10 cellular contexts compared by ENCODE assay signal in genomic region chr3:73484656-73485248, GRCh38.
DNase-seq lines count a peak whose midpoint lies in the region; ATAC-seq, FAIRE-seq and TF ChIP-seq lines count a peak whose summit lies in the region.
"Had no signal": no experiment of that assay in that cellular context is flagged by ENCODE, and none has a peak within 500 bp of the region (broad histone marks: within the 10 kb centered on the region; RNA-seq: fewer than 3 reads in every experiment).

No MANE protein-coding gene starts in this region.

- no peak overlapping the region for H2BK12ac ChIP-seq in H1 (ENCODE audit: low read depth, low read length)

- TF ChIP-seq POLR2A in GM18505 (IDR thresholded peaks at IDR 0.05; ENCODE audit: borderline replicate concordance, extremely low read depth, insufficient read depth, insufficient read length), result no peak
- TF ChIP-seq POLR2A in H1 (IDR thresholded peaks at IDR 0.05; ENCODE audit: control extremely low read depth in 1 of 2, low read depth in 2 of 2, low read length in 2 of 2), result 0 out of 3 replicates have a peak, but pooled peaks of 1 of the 2 experiments have one; percentile 34

- peak overlapping the region; percentile 37 for H4K5ac ChIP-seq in H1 (ENCODE audit: insufficient read length, low read depth, low read length)

- H3K27ac Mint-ChIP-seq in T-helper 2 cell treated with Interferon-gamma antibody and Interleukin-4, amounts not matched to agents 5 μg/mL and 100 μg/mL, for 36 hours, result no peak overlapping the region

- TF ChIP-seq CTCF in H1 (IDR thresholded peaks at IDR 0.05; ENCODE audit: control extremely low read depth in 1 of 3, insufficient read depth in 1 of 3, low read depth in 1 of 3, low read length in 3 of 3), result no peak

- H3K9ac ChIP-seq in H1 (replicated peaks in 1 of 4; ENCODE audit: extremely low read depth in 1 of 4, low read depth in 3 of 4, low read length in 3 of 4), result no peak overlapping the region

- no peaks in the 10 kb centered on the region; the same call in 1 of the 2 replicates for H3K79me1 ChIP-seq in H1 (ENCODE audit: low read depth, low read length)

- H3K4me3 Mint-ChIP-seq in T-helper 2 cell treated with Interferon-gamma antibody and Interleukin-4, amounts not matched to agents 5 μg/mL and 100 μg/mL, for 36 hours, result no peak overlapping the region

- H3K27ac ChIP-seq in H1 (ENCODE audit: low read depth, low read length), result no peak overlapping the region
- H3K27ac ChIP-seq: SJSA1 had no signal

- no peaks in the 10 kb centered on the region for H3K36me3 ChIP-seq in H1 (ENCODE audit: control insufficient read depth in 2 of 4, insufficient read depth in 4 of 4, low read length in 3 of 4)
- H3K36me3 ChIP-seq: SJSA1 had no signal

- no peak for TF ChIP-seq RAD21 in H1 (IDR thresholded peaks at IDR 0.05 in 1 of 2, conservative IDR thresholded peaks at IDR 0.05 in 1 of 2; ENCODE audit: low read depth in 2 of 2, low read length in 2 of 2)

- no peak overlapping the region for H2BK15ac ChIP-seq in H1 (ENCODE audit: low read length)

- H2AK5ac ChIP-seq in H1 (ENCODE audit: low read depth, low read length), result no peak overlapping the region

- H3K14ac ChIP-seq in H1 (ENCODE audit: insufficient read length), result no peak overlapping the region

- H3K27me3 ChIP-seq in H1 (replicated peaks in 1 of 4; ENCODE audit: control insufficient read depth in 3 of 4, extremely low read depth in 1 of 4, insufficient read depth in 3 of 4, low read length in 3 of 4), result peaks cover 0 to 1% (median 0%) of the 10 kb centered on the region in 4 experiments; a peak in 1 of 7 replicates
- H3K27me3 ChIP-seq: SJSA1 had no signal

- no peaks in the 10 kb centered on the region for H4K20me1 ChIP-seq in H1 (replicated peaks in 1 of 2; ENCODE audit: control insufficient read depth in 1 of 2, insufficient read depth in 2 of 2, low read length in 2 of 2)

- peak overlapping the region; percentile 96; the same call in 1 of the 2 replicates for H2BK20ac ChIP-seq in H1 (ENCODE audit: low read length)

- peak overlapping the region in 1 of 4 experiments; percentile 48; a peak in 2 of 8 replicates for H3K4me3 ChIP-seq in H1 (ENCODE audit: extremely low read depth in 1 of 4, insufficient read depth in 2 of 4, low read depth in 3 of 4, low read length in 4 of 4)
- H3K4me3 ChIP-seq: SJSA1 had no signal

- no peaks in the 10 kb centered on the region for H3K4me1 Mint-ChIP-seq in T-helper 2 cell treated with Interferon-gamma antibody and Interleukin-4, amounts not matched to agents 5 μg/mL and 100 μg/mL, for 36 hours (ENCODE audit: low read depth)

- no peak overlapping the region for H4K8ac ChIP-seq in H1 (ENCODE audit: extremely low read depth, insufficient read depth, low read length)

- POLR2A ChIA-PET in H1 (lab: Charles Lee; ENCODE audit: partially characterized antibody), result interaction anchor here (0.7 to 1.3 kb wide), 2 partner anchors 10 to 79 kb away, joined by 3 to 5 read pairs; no protein-coding TSS in a partner anchor

- no peak overlapping the region for H4K91ac ChIP-seq in H1 (replicated peaks; ENCODE audit: insufficient read length, low read length)

- CTCF ChIA-PET in H1 (lab: Charles Lee; ENCODE audit: partially characterized antibody), result interaction anchor here (1.0 to 4.7 kb wide), 5 partner anchors 10 to 160 kb away, joined by 3 to 21 read pairs (median 3); no protein-coding TSS in a partner anchor

- no peaks in the 10 kb centered on the region for H3K36me3 Mint-ChIP-seq in T-helper 2 cell treated with Interferon-gamma antibody and Interleukin-4, amounts not matched to agents 5 μg/mL and 100 μg/mL, for 36 hours (ENCODE audit: low read depth)

- H3K4me1 ChIP-seq in H1 (replicated peaks in 1 of 4; ENCODE audit: control insufficient read depth in 3 of 4, insufficient read depth in 4 of 4, low read length in 3 of 4), result peaks cover 10 to 23% (median 22%) of the 10 kb centered on the region in 4 experiments
- H3K4me1 ChIP-seq: SJSA1 had no signal

- no peak overlapping the region; the same call in 1 of the 2 replicates for H3K18ac ChIP-seq in H1 (ENCODE audit: extremely low read depth, low read length)

- peak; percentile 88 for ATAC-seq in GM18505 (IDR thresholded peaks at IDR 0.05; ENCODE audit: unreplicated experiment)
- ATAC-seq in GM21515 (IDR thresholded peaks at IDR 0.05; ENCODE audit: unreplicated experiment), result peak; percentile 92
- ATAC-seq in HG03159 (IDR thresholded peaks at IDR 0.05; ENCODE audit: unreplicated experiment), result peak; percentile 63

- H2BK120ac ChIP-seq in H1 (replicated peaks; ENCODE audit: low read depth, low read length), result no peak overlapping the region

- peak overlapping the region; percentile 53 to 63 for H3K4me2 ChIP-seq in H1 (ENCODE audit: insufficient read depth in 1 of 2, low read depth in 2 of 2, low read length in 2 of 2)

- peak overlapping the region; percentile 91; the same call in 1 of the 2 replicates for H2BK5ac ChIP-seq in H1 (ENCODE audit: low read depth, low read length)

- no peaks in the 10 kb centered on the region for H3K79me2 ChIP-seq in H1 (ENCODE audit: control insufficient read depth in 1 of 2, insufficient read depth in 2 of 2, low read length in 2 of 2)

- no peaks in the 10 kb centered on the region for H3K23me2 ChIP-seq in H1 (ENCODE audit: low read depth, low read length)

- DNase-seq in H1 (ENCODE audit: low read depth in 1 of 2, low spot score in 2 of 2), result no peak
- DNase-seq in NCI-H748 treated with DMSO at 0.1 percent for 48 hours (lab: John Stamatoyannopoulos, UW), result no peak
- no peak for DNase-seq in activated CD4-positive, alpha-beta T cell treated with anti-CD3 and anti-CD28 coated beads for 1 hour
- DNase-seq in cardiac septum (ENCODE audit: low spot score), result no peak
- no peak for DNase-seq in T-helper 2 cell treated with Interferon-gamma antibody and Interleukin-4, amounts not matched to agents 5 μg/mL and 100 μg/mL, for 36 hours (ENCODE audit: low spot score)
- DNase-seq: DND-41 had no signal

- H3K9me3 ChIP-seq in H1 (ENCODE audit: insufficient read depth in 2 of 2, low read depth in 1 of 2, low read length in 1 of 2), result no peaks in the 10 kb centered on the region
- H3K9me3 ChIP-seq: SJSA1 had no signal

- peak; percentile 55 for FAIRE-seq in H1 (lab: Jason Lieb, UNC)

- intact Hi-C loops in cardiac septum (cut with DNase I), result no loop called here

- H3K4ac ChIP-seq in H1 (replicated peaks; ENCODE audit: insufficient read length, low read depth, low read length), result no peak overlapping the region

- WGBS in H1 (ENCODE audit: extremely low coverage in 1 of 2, insufficient coverage in 1 of 2, insufficient read length in 1 of 2, insufficient replicate concordance in 2 of 2, low coverage in 1 of 2, low lambda C conversion rate in 2 of 2, missing lambda C conversion rate in 1 of 2), 2 experiments, result 13% methylated on average over 7 of the region's 7 CpGs; no CpG with 5 or more reads in 1 of the 2 experiments

- peaks cover 26% of the 10 kb centered on the region for H3K27me3 Mint-ChIP-seq in T-helper 2 cell treated with Interferon-gamma antibody and Interleukin-4, amounts not matched to agents 5 μg/mL and 100 μg/mL, for 36 hours (ENCODE audit: low read depth)

- no peak overlapping the region for H2AFZ ChIP-seq in H1 (ENCODE audit: low read length)

- no peaks in the 10 kb centered on the region for H3K9me3 Mint-ChIP-seq in T-helper 2 cell treated with Interferon-gamma antibody and Interleukin-4, amounts not matched to agents 5 μg/mL and 100 μg/mL, for 36 hours

- TF ChIP-seq EP300 in H1 (IDR thresholded peaks at IDR 0.05; ENCODE audit: borderline replicate concordance in 1 of 2, low read depth in 2 of 2, low read length in 2 of 2), result no peak

- H3K56ac ChIP-seq in H1 (replicated peaks; ENCODE audit: insufficient read length, low read depth, low read length), result no peak overlapping the region

- no peak overlapping the region for H3K23ac ChIP-seq in H1 (ENCODE audit: insufficient read length)

TF ChIP-seq in H1, 55 proteins besides CTCF, POLR2A, EP300 and RAD21 (continues in another document):
- no peak for TF ChIP-seq KDM4A (IDR thresholded peaks at IDR 0.05; ENCODE audit: low read depth, low read length, severe bottlenecking)
- no peak for TF ChIP-seq RXRA (IDR thresholded peaks at IDR 0.05; ENCODE audit: insufficient read depth, low read depth, low read length)
- no peak for TF ChIP-seq EGR1 (IDR thresholded peaks at IDR 0.05; ENCODE audit: borderline replicate concordance, low read depth, low read length)
- TF ChIP-seq JUN (IDR thresholded peaks at IDR 0.05; ENCODE audit: low read depth, low read length), result no peak
- TF ChIP-seq ATF3 (IDR thresholded peaks at IDR 0.05; ENCODE audit: insufficient read depth, low read depth, low read length), result no peak
- TF ChIP-seq MAFK (IDR thresholded peaks at IDR 0.05; ENCODE audit: low read depth, low read length), result no peak
- no peak for TF ChIP-seq SRF (IDR thresholded peaks at IDR 0.05; ENCODE audit: low read depth, low read length)
- peak in 1 of 2 experiments; percentile 72; a peak in 1 of 4 replicates for TF ChIP-seq HDAC2 (IDR thresholded peaks at IDR 0.05; ENCODE audit: borderline replicate concordance in 1 of 2, low read depth in 2 of 2, low read length in 2 of 2)
- no peak for TF ChIP-seq MAX (IDR thresholded peaks at IDR 0.05)
- no peak for TF ChIP-seq BRCA1 (IDR thresholded peaks at IDR 0.05; ENCODE audit: low read depth, low read length)
- TF ChIP-seq HDAC6 (IDR thresholded peaks at IDR 0.05; ENCODE audit: low read depth, low read length), result no peak
- TF ChIP-seq TAF1 (IDR thresholded peaks at IDR 0.05; ENCODE audit: low read depth, low read length), result no peak
